Comparison of ENCODE assay signal across 12 cellular contexts in genomic region chr14:89331398-89331797, GRCh38.
DNase-seq lines count a peak whose midpoint lies in the region; ATAC-seq, FAIRE-seq and TF ChIP-seq lines count a peak whose summit lies in the region.
"Had no signal": no experiment of that assay in that cellular context is flagged by ENCODE, and none has a peak within 500 bp of the region (broad histone marks: within the 10 kb centered on the region; RNA-seq: fewer than 3 reads in every experiment).

No MANE protein-coding gene starts in this region.

- 91 to 94% methylated on average over 5 of the region's 5 CpGs for WGBS in pancreas, 2 donors

- peaks cover 3 to 55% (median 27%) of the 10 kb centered on the region in 5 donors for H3K36me3 Mint-ChIP-seq in naive thymus-derived CD4-positive, alpha-beta T cell

- no peaks in the 10 kb centered on the region for H3K9me3 ChIP-seq in gastrocnemius medialis
- H3K9me3 ChIP-seq in naive thymus-derived CD4-positive, alpha-beta T cell (ENCODE audit: control insufficient read depth in 2 of 3, low read length in 3 of 3), result no peaks in the 10 kb centered on the region
- H3K9me3 ChIP-seq in pancreas, result no peaks in the 10 kb centered on the region

- H3K4me1 ChIP-seq in gastrocnemius medialis (peaks cover 32 to 34% of the 10 kb centered on the region in 2 donors), pancreas (no peaks in the 10 kb centered on the region)
- H3K4me1 ChIP-seq in naive thymus-derived CD4-positive, alpha-beta T cell (ENCODE audit: control insufficient read depth in 2 of 2, insufficient read depth in 2 of 2, low read length in 2 of 2), result peaks cover 0 to 6% of the 10 kb centered on the region in 2 donors

- POLR2A ChIA-PET in naive thymus-derived CD4-positive, alpha-beta T cell (lab: Charles Lee), result no interaction called here

- peaks cover 10 to 72% (median 61%) of the 10 kb centered on the region in 7 donors for H3K4me1 Mint-ChIP-seq in naive thymus-derived CD4-positive, alpha-beta T cell

- no peak for TF ChIP-seq POLR2A in gastrocnemius medialis (IDR thresholded peaks at IDR 0.05)

- no peak for TF ChIP-seq CTCF in GM20000 (IDR thresholded peaks at IDR 0.05; ENCODE audit: extremely low read depth, missing control alignments)
- no peak for TF ChIP-seq CTCF in gastrocnemius medialis (IDR thresholded peaks at IDR 0.05 in 4 of 5, conservative IDR thresholded peaks at IDR 0.05 in 1 of 5)
- TF ChIP-seq CTCF in pancreas (IDR thresholded peaks at IDR 0.05), result no peak

- peak; percentile 60 for DNase-seq in GM20000 (ENCODE audit: low spot score)
- DNase-seq in MV-4-11 (lab: John Stamatoyannopoulos, UW), result peak; percentile 88
- no peak for DNase-seq in NCI-H526 treated with DMSO at 0.1 percent for 48 hours (lab: John Stamatoyannopoulos, UW)
- DNase-seq in gastrocnemius medialis, result no peak
- DNase-seq in naive thymus-derived CD4-positive, alpha-beta T cell, result no peak
- DNase-seq in pancreas, result no peak
- DNase-seq: activated naive CD8-positive, alpha-beta T cell treated with anti-CD3 and anti-CD28 coated beads, Interleukin-2, amount 50 U/mL, for 24 hours; CD4-positive, CD25-positive, alpha-beta regulatory T cell; nephron progenitor cell; trophoblast cell had no signal

- in situ Hi-C loops in gastrocnemius medialis (cut with MboI; ENCODE audit: low sequenced_read_pairs in 4 of 4), result no loop called here

- H3K9me3 Mint-ChIP-seq in naive thymus-derived CD4-positive, alpha-beta T cell, result no peaks in the 10 kb centered on the region
- H3K9me3 Mint-ChIP-seq: activated naive CD8-positive, alpha-beta T cell treated with anti-CD3 and anti-CD28 coated beads, Interleukin-2, amount 50 U/mL, for 24 hours; nephron progenitor cell had no signal

- H3K4me3 ChIP-seq in gastrocnemius medialis, result no peak overlapping the region
- no peak overlapping the region for H3K4me3 ChIP-seq in naive thymus-derived CD4-positive, alpha-beta T cell (ENCODE audit: low read length)
- H3K4me3 ChIP-seq in pancreas, result no peak overlapping the region

- no peaks in the 10 kb centered on the region for H3K27me3 Mint-ChIP-seq in naive thymus-derived CD4-positive, alpha-beta T cell
- H3K27me3 Mint-ChIP-seq: activated naive CD8-positive, alpha-beta T cell treated with anti-CD3 and anti-CD28 coated beads, Interleukin-2, amount 50 U/mL, for 24 hours; CD4-positive, CD25-positive, alpha-beta regulatory T cell had no signal

- no peak for FAIRE-seq in pancreas (lab: Jason Lieb, UNC)

- intact Hi-C loops in gastrocnemius medialis (cut with DNase I; ENCODE audit: low total_unique reads) (no loop called here), pancreas (cut with DNase I) (no loop called here)
- intact Hi-C loops in naive thymus-derived CD4-positive, alpha-beta T cell (cut with micrococcal nuclease), result loop anchor here in 1 of 2 donors (10.0 kb wide), 1 partner anchor 583 kb away; no protein-coding TSS in a partner anchor

- no peak overlapping the region for H3K4me3 Mint-ChIP-seq in naive thymus-derived CD4-positive, alpha-beta T cell
- H3K4me3 Mint-ChIP-seq: activated naive CD8-positive, alpha-beta T cell treated with anti-CD3 and anti-CD28 coated beads, Interleukin-2, amount 50 U/mL, for 24 hours; CD4-positive, CD25-positive, alpha-beta regulatory T cell; nephron progenitor cell had no signal

- CTCF ChIA-PET in naive thymus-derived CD4-positive, alpha-beta T cell (lab: Charles Lee), result no interaction called here

- H3K27ac Mint-ChIP-seq in naive thymus-derived CD4-positive, alpha-beta T cell, result peak overlapping the region in 1 of 9 donors; percentile 28
- H3K27ac Mint-ChIP-seq: activated naive CD8-positive, alpha-beta T cell treated with anti-CD3 and anti-CD28 coated beads, Interleukin-2, amount 50 U/mL, for 24 hours; nephron progenitor cell had no signal

- H3K27ac ChIP-seq in gastrocnemius medialis, result peak overlapping the region in 2 of 4 donors; percentile 65 to 69
- no peak overlapping the region for H3K27ac ChIP-seq in naive thymus-derived CD4-positive, alpha-beta T cell (ENCODE audit: low read depth, low read length)
- H3K27ac ChIP-seq in pancreas, result no peak overlapping the region

- H3K27me3 ChIP-seq in gastrocnemius medialis (no peaks in the 10 kb centered on the region), pancreas (no peaks in the 10 kb centered on the region)
- no peaks in the 10 kb centered on the region for H3K27me3 ChIP-seq in naive thymus-derived CD4-positive, alpha-beta T cell (ENCODE audit: control insufficient read depth in 2 of 2, insufficient read depth in 2 of 2, low read length in 2 of 2)

- H3K36me3 ChIP-seq in gastrocnemius medialis, result no peaks in the 10 kb centered on the region
- no peaks in the 10 kb centered on the region for H3K36me3 ChIP-seq in naive thymus-derived CD4-positive, alpha-beta T cell (ENCODE audit: control insufficient read depth in 2 of 3, insufficient read depth in 3 of 3, low read length in 3 of 3)
- no peaks in the 10 kb centered on the region for H3K36me3 ChIP-seq in pancreas

- ATAC-seq in GM18498 (IDR thresholded peaks at IDR 0.05; ENCODE audit: unreplicated experiment) (peak; percentile 86), HG03025 (IDR thresholded peaks at IDR 0.05; ENCODE audit: low FRiP score, unreplicated experiment) (peak; percentile 76), gastrocnemius medialis (no peak), pancreas (no peak)
- ATAC-seq in naive thymus-derived CD4-positive, alpha-beta T cell, result no peak
- ATAC-seq: activated naive CD8-positive, alpha-beta T cell treated with anti-CD3 and anti-CD28 coated beads, Interleukin-2, amount 50 U/mL, for 24 hours had no signal

Comparison
In these comparisons a context has a peak if more than half of its experiments do, and no peak if none do; other contexts are left out.
1. ATAC-seq: peak in GM18498 (single experiment) and HG03025 (single experiment); none in gastrocnemius medialis (0 of 2), naive thymus-derived CD4-positive, alpha-beta T cell (single experiment) and pancreas (0 of 4).
2. DNase-seq: peak in GM20000 (single experiment) and MV-4-11 (single experiment); none in NCI-H526 treated with DMSO at 0.1 percent for 48 hours (single experiment), gastrocnemius medialis (0 of 2), naive thymus-derived CD4-positive, alpha-beta T cell (0 of 9) and pancreas (0 of 6).